ENCODE assay signal across 9 cellular contexts in genomic region chr3:148861277-148861869, GRCh38. TPM values are rescaled to one million over a fixed set of nuclear protein-coding genes. Genes with fewer than 3 reads are reported as not detected.
DNase-seq lines count a peak whose midpoint lies in the region; ATAC-seq and TF ChIP-seq lines count a peak whose summit lies in the region.
"Had no signal": no experiment of that assay in that cellular context is flagged by ENCODE, and none has a peak within 500 bp of the region (broad histone marks: within the 10 kb centered on the region; RNA-seq: fewer than 3 reads in every experiment).

No MANE protein-coding gene starts in this region.

- peak; percentile 88 for ATAC-seq in HG03280 (IDR thresholded peaks at IDR 0.05; ENCODE audit: unreplicated experiment)
- peak; percentile 64 for ATAC-seq in lower lobe of right lung
- ATAC-seq in stimulated activated memory B cell treated with anti-CD40 and anti-IgM and Interleukin-4, amounts not matched to agents 10 μg/mL and 1 μg/mL and 100 μg/mL, for 72 hours = no peak

- no peak overlapping the region for H3K4me3 Mint-ChIP-seq in stimulated activated memory B cell treated with anti-CD40 and anti-IgM and Interleukin-4, amounts not matched to agents 10 μg/mL and 1 μg/mL and 100 μg/mL, for 72 hours

- no peaks in the 10 kb centered on the region for H3K9me3 Mint-ChIP-seq in stimulated activated memory B cell treated with anti-CD40 and anti-IgM and Interleukin-4, amounts not matched to agents 10 μg/mL and 1 μg/mL and 100 μg/mL, for 72 hours

- no peak overlapping the region for H3K27ac Mint-ChIP-seq in stimulated activated memory B cell treated with anti-CD40 and anti-IgM and Interleukin-4, amounts not matched to agents 10 μg/mL and 1 μg/mL and 100 μg/mL, for 72 hours

- intact Hi-C loops in lower lobe of right lung (cut with DNase I) = loop anchor here (5.0 kb wide), 1 partner anchor 81 kb away; no protein-coding TSS in a partner anchor

- no peaks in the 10 kb centered on the region for H3K4me1 Mint-ChIP-seq in stimulated activated memory B cell treated with anti-CD40 and anti-IgM and Interleukin-4, amounts not matched to agents 10 μg/mL and 1 μg/mL and 100 μg/mL, for 72 hours

- H3K36me3 ChIP-seq in lower lobe of right lung = no peaks in the 10 kb centered on the region

- peak; percentile 70 for TF ChIP-seq CTCF in lower lobe of right lung (IDR thresholded peaks at IDR 0.05)

- no peak overlapping the region for H3K27ac ChIP-seq in lower lobe of right lung

- DNase-seq in DMS53 (lab: John Stamatoyannopoulos, UW) = peak; percentile 74
- peak; percentile 6 for DNase-seq in GM19240 (ENCODE audit: insufficient read length, low spot score)
- DNase-seq in NCI-H526 treated with DMSO at 0.1 percent for 48 hours (lab: John Stamatoyannopoulos, UW) = peak; percentile 55
- DNase-seq in cerebellum (ENCODE audit: low spot score) = peak; percentile 39
- DNase-seq in lower lobe of right lung = no peak
- no peak for DNase-seq in NCI-H187 (lab: John Stamatoyannopoulos, UW)

- no peaks in the 10 kb centered on the region for H3K36me3 Mint-ChIP-seq in stimulated activated memory B cell treated with anti-CD40 and anti-IgM and Interleukin-4, amounts not matched to agents 10 μg/mL and 1 μg/mL and 100 μg/mL, for 72 hours

- H3K27me3 ChIP-seq in lower lobe of right lung (ENCODE audit: low read depth) = no peaks in the 10 kb centered on the region

- H3K27me3 Mint-ChIP-seq in stimulated activated memory B cell treated with anti-CD40 and anti-IgM and Interleukin-4, amounts not matched to agents 10 μg/mL and 1 μg/mL and 100 μg/mL, for 72 hours = peaks cover 13% of the 10 kb centered on the region

- H3K4me1 ChIP-seq in lower lobe of right lung = no peaks in the 10 kb centered on the region

- no peak overlapping the region for H3K4me3 ChIP-seq in lower lobe of right lung

- no peaks in the 10 kb centered on the region for H3K9me3 ChIP-seq in lower lobe of right lung

RNA-seq across cellular contexts. Expression of gene CPA3, which starts 3.7 kb away (rescaled TPM):
- total RNA-seq in cerebellum (0.54 TPM), lower lobe of right lung (48.6 TPM)
- total RNA-seq: activated CD8-positive, alpha-beta memory T cell treated with anti-CD3 and anti-CD28 coated beads for 36 hours had no signal

RNA-seq across cellular contexts. Expression of gene CPB1, which starts 33.8 kb away (rescaled TPM):
- total RNA-seq in cerebellum (not detected), lower lobe of right lung (0.83 TPM)
- total RNA-seq: activated CD8-positive, alpha-beta memory T cell treated with anti-CD3 and anti-CD28 coated beads for 36 hours had no signal

Comparison
In these comparisons a context has a peak if more than half of its experiments do, and no peak if none do; other contexts are left out.
1. DNase-seq: peak in DMS53 (single experiment), GM19240 (single experiment), NCI-H526 treated with DMSO at 0.1 percent for 48 hours (single experiment) and cerebellum (single experiment); none in lower lobe of right lung (single experiment) and NCI-H187 (0 of 2).
2. RNA of gene CPA3, which starts 3.7 kb away (total RNA-seq): 48.6 TPM in lower lobe of right lung (single experiment); 0.54 TPM in cerebellum (single experiment); every median in the first group is over 10 times any median in the second.